Comparison of ENCODE assay signal across 14 cellular contexts in genomic region chr5:26662806-26663360, GRCh38.
DNase-seq lines count a peak whose midpoint lies in the region; TF ChIP-seq lines count a peak whose summit lies in the region.
"Had no signal": no experiment of that assay in that cellular context is flagged by ENCODE, and none has a peak within 500 bp of the region (broad histone marks: within the 10 kb centered on the region; RNA-seq: fewer than 3 reads in every experiment).

No MANE protein-coding gene starts in this region.

- no peaks in the 10 kb centered on the region for H3K36me3 ChIP-seq in osteoblast (ENCODE audit: insufficient read depth, low read length)
- H3K36me3 ChIP-seq: HAP-1 had no signal

- H3K4me3 ChIP-seq in osteoblast (ENCODE audit: insufficient read depth, low read length) = no peak overlapping the region
- H3K4me3 ChIP-seq: HAP-1 had no signal

- H2AFZ ChIP-seq in osteoblast (ENCODE audit: low read length) = no peak overlapping the region

- TF ChIP-seq CTCF in osteoblast (IDR thresholded peaks at IDR 0.05; ENCODE audit: extremely low read depth, low read depth, low read length) = no peak

- in situ Hi-C loops in G401 (cut with HindIII; ENCODE audit: low sequenced_read_pairs) (no loop called here), SK-MEL-5 (cut with HindIII; ENCODE audit: low pct_unique_long_range_greater_than_20kb, low sequenced_read_pairs) (no loop called here)

- no peaks in the 10 kb centered on the region for H4K20me1 ChIP-seq in osteoblast (ENCODE audit: insufficient read depth, low read length)

- H3K27me3 ChIP-seq in osteoblast (ENCODE audit: insufficient read depth, low read length) = no peaks in the 10 kb centered on the region

- no peak overlapping the region for H3K4me2 ChIP-seq in osteoblast (ENCODE audit: insufficient read depth, low read length)

- peak; percentile 84 for DNase-seq in G401 (ENCODE audit: low spot score)
- peak; percentile 98 for DNase-seq in SK-MEL-5 (ENCODE audit: low read depth, low spot score)
- peak; percentile 5 for DNase-seq in medulla oblongata (ENCODE audit: extremely low spot score)
- DNase-seq in osteoblast (ENCODE audit: insufficient read length, low spot score, missing footprints) = no peak
- DNase-seq in NCI-H2171 (lab: John Stamatoyannopoulos, UW) = no peak
- DNase-seq in DMS79 treated with DMSO at 0.1 percent for 48 hours (lab: John Stamatoyannopoulos, UW) = no peak
- DNase-seq: Caco-2; CD4-positive, alpha-beta memory T cell; DMS153; EL; GF-D8; GOT3; HFFc6 had no signal

- H3K79me2 ChIP-seq in osteoblast (ENCODE audit: insufficient read depth, low read length) = no peaks in the 10 kb centered on the region

- H3K27ac ChIP-seq in osteoblast (ENCODE audit: low read depth, low read length) = no peak overlapping the region

- no peaks in the 10 kb centered on the region for H3K4me1 ChIP-seq in osteoblast (ENCODE audit: insufficient read depth, low read length)
- H3K4me1 ChIP-seq: Caco-2, HAP-1 had no signal

- no peaks in the 10 kb centered on the region for H3K9me3 ChIP-seq in osteoblast (ENCODE audit: low read depth, low read length)
- H3K9me3 ChIP-seq: Caco-2, HAP-1 had no signal

Comparison
In these comparisons a context has a peak if more than half of its experiments do, and no peak if none do; other contexts are left out.
1. DNase-seq: peak in G401 (single experiment), SK-MEL-5 (single experiment) and medulla oblongata (single experiment); none in osteoblast (single experiment), NCI-H2171 (single experiment) and DMS79 treated with DMSO at 0.1 percent for 48 hours (single experiment).